8 cellular contexts compared by ENCODE assay signal in the genomic region with DNA sequence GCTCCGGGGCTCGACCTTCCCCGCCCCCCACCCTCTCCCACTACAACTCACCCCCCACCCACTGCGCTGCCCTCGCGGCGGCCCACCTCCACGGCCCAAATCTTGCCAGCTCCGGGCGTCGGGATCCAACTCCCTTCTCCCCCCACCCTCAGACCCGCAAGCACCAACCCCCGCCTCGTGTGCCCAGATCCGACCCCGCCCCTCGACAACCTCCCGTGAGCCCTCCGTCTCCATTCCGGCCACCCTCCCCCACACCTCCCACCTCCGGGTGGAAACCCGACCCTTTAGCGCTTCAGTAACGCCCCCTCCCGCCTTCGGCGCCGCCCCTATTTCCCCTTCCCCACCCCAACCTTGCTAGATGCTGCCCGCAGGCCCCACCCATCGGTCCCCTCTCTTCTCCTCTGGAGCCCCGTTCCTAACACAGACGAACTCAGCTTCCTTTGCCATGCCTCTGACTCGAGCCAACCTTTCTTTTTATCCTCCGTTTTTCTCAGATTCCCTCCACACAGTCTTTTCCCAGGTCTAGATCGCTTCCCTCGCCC. TPM values are rescaled to one million over a fixed set of nuclear protein-coding genes. Genes with fewer than 3 reads are reported as not detected.
DNase-seq lines count a peak whose midpoint lies in the region; ATAC-seq and FAIRE-seq lines count a peak whose summit lies in the region.

No MANE protein-coding gene starts in this region.

- H2BK120ac ChIP-seq in mesenchymal stem cell (ENCODE audit: low read depth, low read length): peak overlapping the region; percentile 99

- H2AFZ ChIP-seq in mesenchymal stem cell (ENCODE audit: low read depth, low read length): no peak overlapping the region

- H3K9ac ChIP-seq in mesenchymal stem cell (ENCODE audit: low read length): peak overlapping the region; percentile 100

- peak overlapping the region; percentile 87 to 98 for H3K4ac ChIP-seq in mesenchymal stem cell (ENCODE audit: low read depth in 1 of 2, low read length in 2 of 2)

- under 1% methylated on average over 35 of the region's 36 CpGs for WGBS in mesenchymal stem cell

- H3K23ac ChIP-seq in mesenchymal stem cell (ENCODE audit: low read length in 2 of 2): peak overlapping the region in 1 of 2 experiments; percentile 79

- H3K18ac ChIP-seq in mesenchymal stem cell (ENCODE audit: low read depth in 1 of 2, low read length in 2 of 2): peak overlapping the region; percentile 94 to 99

- H3K27me3 ChIP-seq in effector memory CD4-positive, alpha-beta T cell (replicated peaks; ENCODE audit: control insufficient read depth, insufficient read depth, low read length, poor library complexity, severe bottlenecking): no peaks in the 10 kb centered on the region
- no peaks in the 10 kb centered on the region for H3K27me3 ChIP-seq in mesenchymal stem cell (ENCODE audit: control insufficient read depth in 1 of 2, insufficient read depth in 1 of 2, low read length in 2 of 2)

- peak overlapping the region; percentile 87 for H3K27ac ChIP-seq in effector memory CD4-positive, alpha-beta T cell (ENCODE audit: insufficient read depth, low read length, poor library complexity, severe bottlenecking)
- H3K27ac ChIP-seq in mesenchymal stem cell (ENCODE audit: low read length, poor library complexity, severe bottlenecking): peak overlapping the region; percentile 88

- H3K4me2 ChIP-seq in mesenchymal stem cell (ENCODE audit: low read length, poor library complexity, severe bottlenecking): peak overlapping the region; percentile 83

- ATAC-seq in HG03460 (IDR thresholded peaks at IDR 0.05; ENCODE audit: unreplicated experiment): peak; percentile 26

- peaks cover 24% of the 10 kb centered on the region for H3K36me3 ChIP-seq in effector memory CD4-positive, alpha-beta T cell (ENCODE audit: control insufficient read depth, insufficient read depth, low read length)
- H3K36me3 ChIP-seq in mesenchymal stem cell (ENCODE audit: control insufficient read depth in 1 of 2, insufficient read depth in 2 of 2, low read depth in 1 of 2, low read length in 2 of 2): peaks cover 15 to 34% of the 10 kb centered on the region in 2 experiments

- peaks cover 28% of the 10 kb centered on the region for H3K4me1 ChIP-seq in effector memory CD4-positive, alpha-beta T cell (ENCODE audit: control insufficient read depth, insufficient read depth, low read length, poor library complexity, severe bottlenecking)
- peaks cover 16% of the 10 kb centered on the region for H3K4me1 ChIP-seq in mesenchymal stem cell (ENCODE audit: control insufficient read depth, insufficient read depth, low read depth, low read length)

- H4K8ac ChIP-seq in mesenchymal stem cell (ENCODE audit: low read length): peak overlapping the region; percentile 88

- peak overlapping the region; percentile 76 for H3K4me3 ChIP-seq in effector memory CD4-positive, alpha-beta T cell (ENCODE audit: insufficient read depth, low read depth, low read length, poor library complexity, severe bottlenecking)
- peak overlapping the region; percentile 84 to 96 for H3K4me3 ChIP-seq in mesenchymal stem cell (ENCODE audit: insufficient read depth in 1 of 2, low read depth in 1 of 2, low read length in 2 of 2)

- H3K9me3 ChIP-seq in effector memory CD4-positive, alpha-beta T cell (ENCODE audit: control insufficient read depth, low read length): no peaks in the 10 kb centered on the region
- no peaks in the 10 kb centered on the region for H3K9me3 ChIP-seq in mesenchymal stem cell (ENCODE audit: control insufficient read depth, low read length)

- peak; percentile 84 for FAIRE-seq in GM19239 (lab: Jason Lieb, UNC)

- H3K79me1 ChIP-seq in mesenchymal stem cell (replicated peaks; ENCODE audit: low read length, poor library complexity, severe bottlenecking): peaks cover 2% of the 10 kb centered on the region

- H4K91ac ChIP-seq in mesenchymal stem cell (ENCODE audit: low read length): peak overlapping the region; percentile 94

- DNase-seq in AG08396 (ENCODE audit: low spot score): peak; percentile 75
- peak; percentile 67 for DNase-seq in GM19239 (ENCODE audit: insufficient read length, low spot score)
- DNase-seq in NCI-H82 (lab: John Stamatoyannopoulos, UW): peak; percentile 99
- peak; percentile 96 for DNase-seq in activated CD8-positive, alpha-beta memory T cell treated with anti-CD3 and anti-CD28 coated beads for 24 hours
- peak; percentile 71 to 79 (median 76) for DNase-seq in effector memory CD4-positive, alpha-beta T cell
- peak; percentile 90 for DNase-seq in mesenchymal stem cell
- DNase-seq in stimulated activated CD8-positive, alpha-beta memory T cell treated with anti-CD3 and anti-CD28 coated beads, Interleukin-12 subunit alpha, Interleukin-12 subunit beta, amount 100 ng/mL, for 4 hours (ENCODE audit: low read depth): peak; percentile 82

- peak overlapping the region; percentile 93 for H2BK5ac ChIP-seq in mesenchymal stem cell (ENCODE audit: low read depth, low read length, poor library complexity, severe bottlenecking)

- H2AK5ac ChIP-seq in mesenchymal stem cell (ENCODE audit: low read length, severe bottlenecking): no peak overlapping the region

- H2BK12ac ChIP-seq in mesenchymal stem cell (ENCODE audit: low read length in 2 of 2): no peak overlapping the region

- peak overlapping the region; percentile 94 for H2BK15ac ChIP-seq in mesenchymal stem cell (ENCODE audit: low read depth, poor library complexity, severe bottlenecking)

- peak overlapping the region; percentile 74 to 96 for H3K14ac ChIP-seq in mesenchymal stem cell (ENCODE audit: low read length in 2 of 2)

RNA-seq across cellular contexts. Expression of gene UBE2Z, which starts 0.7 kb away (rescaled TPM):
- 74.4 TPM for polyA plus RNA-seq in mesenchymal stem cell (2013, experiment 1 of 2)
- polyA plus RNA-seq in mesenchymal stem cell (2013, experiment 2 of 2): 73.9 TPM

RNA-seq across cellular contexts. Expression of gene ATP5MC1, which starts 16.3 kb away (rescaled TPM):
- 132 TPM for polyA plus RNA-seq in mesenchymal stem cell (2013, experiment 1 of 2)
- polyA plus RNA-seq in mesenchymal stem cell (2013, experiment 2 of 2): 123 TPM

RNA-seq across cellular contexts. Expression of gene SNF8, which starts 35.7 kb away (rescaled TPM):
- polyA plus RNA-seq in mesenchymal stem cell (2013, experiment 1 of 2): 126 TPM
- 126 TPM for polyA plus RNA-seq in mesenchymal stem cell (2013, experiment 2 of 2)

RNA-seq across cellular contexts. Expression of gene GIP, which starts 59.5 kb away (rescaled TPM):
- 0.23 TPM for polyA plus RNA-seq in mesenchymal stem cell (2013, experiment 1 of 2)
- polyA plus RNA-seq in mesenchymal stem cell (2013, experiment 2 of 2): 0.12 TPM

Comparison
In these comparisons a context has a peak if more than half of its experiments do, and no peak if none do; other contexts are left out.
1. Peak in every context shown above with its lines: DNase-seq, ATAC-seq, H3K4me3 ChIP-seq and H3K27ac ChIP-seq.